In genomic region chr1:35882945-35883680, GRCh38 we compare ENCODE assay signal across 1 cellular context.
TF ChIP-seq lines count a peak whose summit lies in the region.

Gene AGO1 (plus strand): TSS chr1:35883209. CDS start chr1:35883422, 213 bp downstream.

TF ChIP-seq in K562, 482 proteins besides CTCF, POLR2A, EP300 and RAD21 (continued from another document and continues in another):
- TF ChIP-seq ZNF318 (IDR thresholded peaks at IDR 0.05; ENCODE audit: borderline replicate concordance in 1 of 2, low read depth in 1 of 2), result no peak
- TF ChIP-seq ZNF609 (CRISPR knock-in tag; IDR thresholded peaks at IDR 0.05; ENCODE audit: borderline replicate concordance), result no peak
- no peak for TF ChIP-seq SP2 (IDR thresholded peaks at IDR 0.05; ENCODE audit: extremely low read depth, low read depth, low read length, poor library complexity, severe bottlenecking)
- TF ChIP-seq DACH1 (IDR thresholded peaks at IDR 0.05; ENCODE audit: partially characterized antibody), result no peak
- peak; percentile 47 for TF ChIP-seq TAF1 (IDR thresholded peaks at IDR 0.05; ENCODE audit: control insufficient read depth, extremely low read depth, insufficient read depth, low read length, severe bottlenecking)
- TF ChIP-seq FOXA3 (CRISPR knock-in tag; conservative IDR thresholded peaks at IDR 0.05 in 1 of 2, IDR thresholded peaks at IDR 0.05 in 1 of 2), result no peak
- TF ChIP-seq BCL6 (CRISPR knock-in tag; IDR thresholded peaks at IDR 0.05), result no peak
- no peak for TF ChIP-seq ZBTB34 (CRISPR knock-in tag; IDR thresholded peaks at IDR 0.05)
- TF ChIP-seq ZBTB9 (CRISPR knock-in tag; IDR thresholded peaks at IDR 0.05), result 0 out of 2 replicates have a peak, but pooled peaks have one; percentile 43
- TF ChIP-seq FOXM1 (IDR thresholded peaks at IDR 0.05; ENCODE audit: low read depth), result no peak
- TF ChIP-seq FOXM1 (CRISPR knock-in tag; IDR thresholded peaks at IDR 0.05; ENCODE audit: low read depth), result no peak; the same call in 1 of the 2 replicates
- no peak for TF ChIP-seq HLTF (IDR thresholded peaks at IDR 0.05)
- no peak for TF ChIP-seq HEY1 (CRISPR knock-in tag; IDR thresholded peaks at IDR 0.05; ENCODE audit: borderline replicate concordance)
- TF ChIP-seq RFX1 (IDR thresholded peaks at IDR 0.05), result no peak
- no peak for TF ChIP-seq ZNF253 (CRISPR knock-in tag; conservative IDR thresholded peaks at IDR 0.05)
- TF ChIP-seq RBM22 (IDR thresholded peaks at IDR 0.05; ENCODE audit: low read depth, low read length, poor library complexity, severe bottlenecking), result peak; percentile 50
- TF ChIP-seq SMAD1 (IDR thresholded peaks at IDR 0.05; ENCODE audit: low read depth, low read length, partially characterized antibody), result peak; percentile 33
- no peak for TF ChIP-seq HDAC8 (tag; IDR thresholded peaks at IDR 0.05)
- TF ChIP-seq ZNF431 (CRISPR knock-in tag; IDR thresholded peaks at IDR 0.05), result no peak
- no peak for TF ChIP-seq HMBOX1 (IDR thresholded peaks at IDR 0.05)
- TF ChIP-seq ASH1L (IDR thresholded peaks at IDR 0.05; ENCODE audit: borderline replicate concordance, low read depth, partially characterized antibody), result no peak
- TF ChIP-seq CTCFL (IDR thresholded peaks at IDR 0.05; ENCODE audit: borderline replicate concordance, insufficient read depth, low read depth, low read length, poor library complexity, severe bottlenecking), result no peak
- TF ChIP-seq CHCHD3 (CRISPR knock-in tag; IDR thresholded peaks at IDR 0.05), result no peak
- TF ChIP-seq PHTF2 (CRISPR knock-in tag; IDR thresholded peaks at IDR 0.05), result no peak
- 0 out of 2 replicates have a peak, but pooled peaks have one; percentile 13 for TF ChIP-seq MAX (CRISPR knock-in tag; IDR thresholded peaks at IDR 0.05)
- TF ChIP-seq ESRRB (CRISPR knock-in tag; IDR thresholded peaks at IDR 0.05; ENCODE audit: borderline replicate concordance), result no peak
- no peak for TF ChIP-seq ZNF121 (CRISPR knock-in tag; conservative IDR thresholded peaks at IDR 0.05)
- TF ChIP-seq ZBTB1 (CRISPR knock-in tag; IDR thresholded peaks at IDR 0.05; ENCODE audit: borderline replicate concordance, low read depth), result no peak
- no peak for TF ChIP-seq ZFP1 (CRISPR knock-in tag; IDR thresholded peaks at IDR 0.05)
- peak; percentile 85 for TF ChIP-seq MEIS2 (IDR thresholded peaks at IDR 0.05; ENCODE audit: partially characterized antibody)
- TF ChIP-seq ZBTB5 (IDR thresholded peaks at IDR 0.05), result no peak
- TF ChIP-seq RBFOX2 (IDR thresholded peaks at IDR 0.05; ENCODE audit: low read depth, low read length), result peak; percentile 74
- no peak for TF ChIP-seq MED1 (CRISPR knock-in tag; IDR thresholded peaks at IDR 0.05; ENCODE audit: borderline replicate concordance)
- peak in 1 of 2 experiments; percentile 57; a peak in 1 of 4 replicates for TF ChIP-seq ZNF639 (CRISPR knock-in tag; conservative IDR thresholded peaks at IDR 0.05 in 1 of 2, IDR thresholded peaks at IDR 0.05 in 1 of 2)
- no peak for TF ChIP-seq BRCA1 (IDR thresholded peaks at IDR 0.05)
- no peak for TF ChIP-seq BRCA1 (CRISPR knock-in tag; IDR thresholded peaks at IDR 0.05)
